Comparison of ENCODE assay signal across 26 cellular contexts in the genomic region with DNA sequence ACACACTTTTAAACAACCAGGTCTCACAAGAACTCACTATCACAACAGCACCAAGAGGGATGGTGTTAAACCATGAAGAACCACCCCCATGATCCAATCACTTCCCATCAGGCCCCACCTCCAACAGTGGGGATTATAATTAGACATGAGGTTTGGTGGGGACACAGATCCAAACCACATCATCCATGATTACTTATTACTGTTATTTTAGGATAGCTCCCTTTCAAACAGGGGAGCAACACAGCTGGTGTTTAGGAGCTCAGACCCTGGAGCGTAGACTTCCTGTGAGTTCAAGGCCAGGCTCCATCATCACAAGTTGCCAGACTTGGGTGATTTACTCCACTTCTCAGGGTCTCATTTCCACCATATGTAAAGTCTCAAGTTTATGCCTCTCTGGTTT.
"Had no signal": no experiment of that assay in that cellular context is flagged by ENCODE, and none has a peak within 500 bp of the region (broad histone marks: within the 10 kb centered on the region; RNA-seq: fewer than 3 reads in every experiment).

No MANE protein-coding gene starts in this region.

- H3K4me3 ChIP-seq: stomach, suprapubic skin, testis, thoracic aorta, thyroid gland, tibial artery, tibial nerve, transverse colon, upper lobe of left lung, upper lobe of right lung, uterus, vagina had no signal

- H3K27me3 ChIP-seq: stomach, suprapubic skin, testis, thyroid gland, tibial artery, tibial nerve, transverse colon, upper lobe of left lung, upper lobe of right lung, uterus, vagina had no signal

- DNase-seq: stimulated activated CD4-positive, alpha-beta T cell treated with anti-CD3 and anti-CD28 coated beads, Interleukin-2, amount 100 ng/mL, for 48 hours; stimulated activated CD4-positive, alpha-beta T cell treated with anti-CD3 and anti-CD28 coated beads, Interleukin-4, amount 100 ng/mL, for 1 hour; stimulated activated CD4-positive, alpha-beta T cell treated with anti-CD3 and anti-CD28 coated beads, Interleukin-4, amount 100 ng/mL, for 24 hours; stimulated activated CD4-positive, alpha-beta T cell treated with anti-CD3 and anti-CD28 coated beads, Interleukin-4, amount 100 ng/mL, for 4 hours; stimulated activated CD8-positive, alpha-beta memory T cell treated with anti-CD3 and anti-CD28 coated beads, Interleukin-4, amount 100 ng/mL, for 48 hours; stimulated activated naive B cell treated with anti-CD40 and anti-IgM and Interleukin-4, amounts not matched to agents 10 μg/mL and 1 μg/mL and 100 μg/mL, for 72 hours; stimulated activated naive CD4-positive, alpha-beta T cell; stimulated activated naive CD4-positive, alpha-beta T cell treated with Interleukin-2 at 50 U/mL for 16 hours; stimulated activated naive CD8-positive, alpha-beta T cell treated with anti-CD3 and anti-CD28 coated beads, Interleukin-15, amount 100 ng/mL, for 72 hours; stimulated activated naive CD8-positive, alpha-beta T cell treated with anti-CD3 and anti-CD28 coated beads, Interleukin-15, Interleukin-2, amounts not matched to agents 100 U/mL and 50 U/mL, for 24 hours; stomach; substantia nigra; testis; thyroid gland; tibial artery; transverse colon; trophoblast cell; upper lobe of left lung; upper lobe of right lung; uterus had no signal

- H3K9me3 ChIP-seq: stomach, suprapubic skin, testis, thoracic aorta, thyroid gland, tibial artery, tibial nerve, transverse colon, upper lobe of left lung, upper lobe of right lung, uterus, vagina had no signal

- H3K36me3 ChIP-seq: stomach, suprapubic skin, thoracic aorta, thyroid gland, tibial artery, tibial nerve, transverse colon, upper lobe of left lung, upper lobe of right lung, uterus, vagina had no signal

- ATAC-seq: stimulated activated effector memory CD8-positive, alpha-beta T cell treated with anti-CD3 and anti-CD28 coated beads, Interleukin-12 subunit alpha, Interleukin-12 subunit beta, amount 100 ng/mL, for 72 hours; stimulated activated memory B cell treated with anti-CD40 and anti-IgM and Interleukin-4, amounts not matched to agents 10 μg/mL and 1 μg/mL and 100 μg/mL, for 72 hours; stimulated activated naive B cell treated with anti-CD40 and anti-IgM and Interleukin-4, amounts not matched to agents 10 μg/mL and 1 μg/mL and 100 μg/mL, for 72 hours; stimulated activated naive CD8-positive, alpha-beta T cell treated with anti-CD3 and anti-CD28 coated beads, Interleukin-15, amount 100 ng/mL, for 72 hours; stimulated activated naive CD8-positive, alpha-beta T cell treated with anti-CD3 and anti-CD28 coated beads, Interleukin-15, Interleukin-2, amounts not matched to agents 100 U/mL and 50 U/mL, for 24 hours; upper lobe of right lung had no signal

- H3K27ac ChIP-seq: stomach, suprapubic skin, testis, thoracic aorta, thyroid gland, tibial artery, tibial nerve, transverse colon, upper lobe of left lung, upper lobe of right lung, uterus, vagina had no signal

- H3K4me1 ChIP-seq: stomach, suprapubic skin, testis, thyroid gland, tibial artery, tibial nerve, transverse colon, upper lobe of left lung, upper lobe of right lung, uterus, vagina had no signal
